ENCODE assay signal across 11 cellular contexts in the genomic region with DNA sequence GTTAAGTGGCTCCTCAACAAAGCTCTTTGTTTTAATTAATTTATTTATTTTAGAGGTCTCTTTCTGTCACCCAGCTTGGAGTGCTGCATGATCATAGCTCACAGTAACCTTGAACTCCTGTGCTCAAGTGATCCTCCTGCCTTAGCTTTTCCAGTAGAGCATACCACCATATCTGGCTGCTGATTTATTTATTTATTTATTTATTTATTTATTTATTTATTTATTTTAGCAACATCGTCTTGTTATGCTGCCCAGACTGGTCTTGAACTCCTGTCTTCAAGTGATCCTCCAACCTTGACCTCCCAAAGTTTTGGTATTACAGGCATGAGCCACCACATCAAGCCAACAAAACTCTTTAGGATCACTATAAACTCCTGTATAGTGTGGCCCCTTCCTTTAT.
"Had no signal": no experiment of that assay in that cellular context is flagged by ENCODE, and none has a peak within 500 bp of the region (broad histone marks: within the 10 kb centered on the region; RNA-seq: fewer than 3 reads in every experiment).

No MANE protein-coding gene starts in this region.

- ATAC-seq: GM23338, HCT116 had no signal

- H3K4me1 ChIP-seq: HAP-1 had no signal

- H3K4me3 ChIP-seq: GM23248, GM23338, HAP-1 had no signal

- H3K36me3 ChIP-seq: HAP-1 had no signal

- H3K9ac ChIP-seq: GM23248 had no signal

- FAIRE-seq: H1, H54 had no signal

- H3K27ac Mint-ChIP-seq: GM23338, H9, HFFc6 had no signal

- H3K4me3 Mint-ChIP-seq: GM23338, H9, HFFc6 had no signal

- H3K9me3 ChIP-seq: HAP-1 had no signal

- DNase-seq: GM23248, GOT3, H7, H9, HCEC 1CT, HFFc6 had no signal

- H3K27ac ChIP-seq: GM23248 had no signal

- H3K4me2 ChIP-seq: GM23338 had no signal

- H2AFZ ChIP-seq: GM23248, GM23338 had no signal

- H3K9me3 Mint-ChIP-seq: GM23338, HFFc6 had no signal

- H3K4me1 Mint-ChIP-seq: GM23338, H9 had no signal
